Comparison of ENCODE assay signal across 8 cellular contexts in genomic region chr10:131982185-131982756, GRCh38. TPM values are rescaled to one million over a fixed set of nuclear protein-coding genes. Genes with fewer than 3 reads are reported as not detected.
DNase-seq lines count a peak whose midpoint lies in the region; ATAC-seq and TF ChIP-seq lines count a peak whose summit lies in the region.

No MANE protein-coding gene starts in this region.

- H3K4me1 Mint-ChIP-seq in Calu3 (ENCODE audit: low read depth, unreplicated experiment) (no peaks in the 10 kb centered on the region), nephron (peaks cover 34% of the 10 kb centered on the region)

- peak overlapping the region; percentile 52 for H3K27ac ChIP-seq in caudate nucleus (ENCODE audit: low read depth, low read length)

- H3K27ac Mint-ChIP-seq in Calu3 (ENCODE audit: unreplicated experiment) (no peak overlapping the region), nephron (no peak overlapping the region)

- H3K36me3 Mint-ChIP-seq in Calu3 (ENCODE audit: insufficient read depth, unreplicated experiment) (peaks cover 10% of the 10 kb centered on the region), nephron (ENCODE audit: low read depth) (peaks cover 23% of the 10 kb centered on the region)

- peak; percentile 26 for ATAC-seq in HG03520 (IDR thresholded peaks at IDR 0.05; ENCODE audit: unreplicated experiment)
- ATAC-seq in omental fat pad (ENCODE audit: low FRiP score): no peak

- intact Hi-C loops in Calu3 (cut with micrococcal nuclease; ENCODE audit: unreplicated experiment): no loop called here

- H3K27me3 Mint-ChIP-seq in Calu3 (ENCODE audit: unreplicated experiment): no peaks in the 10 kb centered on the region
- H3K27me3 Mint-ChIP-seq in nephron (ENCODE audit: low read depth): no peaks in the 10 kb centered on the region

- TF ChIP-seq CTCF in Calu3 (IDR thresholded peaks at IDR 0.05; ENCODE audit: unreplicated experiment) (no peak), GM20000 (IDR thresholded peaks at IDR 0.05; ENCODE audit: extremely low read depth, missing control alignments) (no peak), nephron (IDR thresholded peaks at IDR 0.05; ENCODE audit: unreplicated experiment in 3 of 3) (no peak), omental fat pad (IDR thresholded peaks at IDR 0.05) (no peak)

- BruUV-seq in Calu3 (replicated peaks; lab: Mats Ljungman, UMichigan): no TSS peak

- H3K9me3 Mint-ChIP-seq in Calu3 (ENCODE audit: low read depth, unreplicated experiment): no peaks in the 10 kb centered on the region
- H3K9me3 Mint-ChIP-seq in nephron: peaks cover 19% of the 10 kb centered on the region

- no peak for DNase-seq in Calu3
- DNase-seq in GM20000 (ENCODE audit: low spot score): peak; percentile 76
- no peak for DNase-seq in caudate nucleus (lab: John Stamatoyannopoulos, UW)
- no peak for DNase-seq in omental fat pad (ENCODE audit: low spot score)
- DNase-seq in COLO829 (ENCODE audit: low spot score): no peak
- DNase-seq in NCI-H187 treated with DMSO at 0.1 percent for 48 hours (lab: John Stamatoyannopoulos, UW): no peak

- CTCF ChIA-PET in Calu3 (lab: Charles Lee): no interaction called here

- peak overlapping the region; percentile 75 for H3K4me3 Mint-ChIP-seq in Calu3 (ENCODE audit: low read depth, unreplicated experiment)
- peak overlapping the region; percentile 56 to 79 (median 72) for H3K4me3 Mint-ChIP-seq in nephron

RNA-seq across cellular contexts. Expression of gene BNIP3, which starts 0.5 kb away (rescaled TPM):
- total RNA-seq in Calu3 (2022) (7.9 and 8.7 TPM in 2 replicates), omental fat pad (100 to 1,000 TPM in 3 of 4 donors, 10 to 100 TPM in 1; 66.3 to 192 (median 149) TPM)
